8 cellular contexts compared by ENCODE assay signal in the genomic region with DNA sequence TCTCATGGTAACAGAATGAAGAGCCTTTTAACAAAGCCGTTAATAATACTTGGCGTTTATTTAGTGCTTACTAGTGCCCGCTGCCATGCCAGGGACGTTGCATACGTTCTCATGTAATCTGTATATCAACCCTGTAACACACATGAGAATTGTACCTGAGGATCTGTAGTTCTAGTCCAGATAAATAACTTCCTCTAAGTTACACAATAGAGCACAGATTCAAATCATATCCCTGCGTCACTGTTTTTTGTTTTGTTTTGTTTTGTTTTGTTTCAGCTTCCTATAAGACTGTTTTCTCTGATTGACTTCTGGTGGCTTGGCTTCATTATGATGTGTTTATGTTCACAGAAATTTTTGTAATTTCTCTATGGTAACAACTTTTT. TPM values are rescaled to one million over a fixed set of nuclear protein-coding genes. Genes with fewer than 3 reads are reported as not detected.
DNase-seq lines count a peak whose midpoint lies in the region; ATAC-seq and TF ChIP-seq lines count a peak whose summit lies in the region.

No MANE protein-coding gene starts in this region.

- TF ChIP-seq POLR2A in GM18505 (IDR thresholded peaks at IDR 0.05; ENCODE audit: borderline replicate concordance, extremely low read depth, insufficient read depth, insufficient read length), result no peak

- ATAC-seq in GM18505 (IDR thresholded peaks at IDR 0.05; ENCODE audit: unreplicated experiment) (peak; percentile 1), HG02885 (IDR thresholded peaks at IDR 0.05; ENCODE audit: poor library complexity, unreplicated experiment) (no peak), HG03095 (IDR thresholded peaks at IDR 0.05; ENCODE audit: unreplicated experiment) (no peak)

- H3K4me3 Mint-ChIP-seq in IgD-negative memory B cell (peak overlapping the region; percentile 94 to 98 (median 96)), nephron progenitor cell (peak overlapping the region; percentile 95)

- DNase-seq in coronary artery (ENCODE audit: low spot score), result no peak
- no peak for DNase-seq in nephron progenitor cell
- DNase-seq in NCI-H128 (lab: John Stamatoyannopoulos, UW; ENCODE audit: unreplicated experiment), result no peak
- DNase-seq in NCI-H526 (lab: John Stamatoyannopoulos, UW), result no peak

- H3K27ac ChIP-seq in coronary artery, result peak overlapping the region; percentile 61 to 86

- H3K27ac Mint-ChIP-seq in IgD-negative memory B cell (peak overlapping the region; percentile 93 to 98 (median 98)), nephron progenitor cell (peak overlapping the region; percentile 73)

- H3K27me3 Mint-ChIP-seq in IgD-negative memory B cell (no peaks in the 10 kb centered on the region), nephron progenitor cell (ENCODE audit: low read depth, poor library complexity) (no peaks in the 10 kb centered on the region)

- peak overlapping the region; percentile 87 for H3K4me3 ChIP-seq in coronary artery

- H3K36me3 Mint-ChIP-seq in IgD-negative memory B cell (peaks cover 9% of the 10 kb centered on the region), nephron progenitor cell (ENCODE audit: low read depth) (peaks cover 44% of the 10 kb centered on the region)

- H3K4me1 Mint-ChIP-seq in IgD-negative memory B cell (peaks cover 29 to 38% (median 35%) of the 10 kb centered on the region in 3 donors), nephron progenitor cell (peaks cover 24% of the 10 kb centered on the region)

- TF ChIP-seq CTCF in coronary artery (IDR thresholded peaks at IDR 0.05), result no peak
- TF ChIP-seq CTCF in nephron progenitor cell (IDR thresholded peaks at IDR 0.05), result no peak

- H3K9me3 Mint-ChIP-seq in IgD-negative memory B cell, result no peaks in the 10 kb centered on the region
- no peaks in the 10 kb centered on the region for H3K9me3 Mint-ChIP-seq in nephron progenitor cell

RNA-seq across cellular contexts. Expression of a gene that starts 0.6 kb away (rescaled TPM):
- polyA plus RNA-seq in IgD-negative memory B cell, result 14.3 TPM

RNA-seq across cellular contexts. Expression of a gene that starts 16.7 kb away (rescaled TPM):
- 0.85 TPM for polyA plus RNA-seq in IgD-negative memory B cell

RNA-seq across cellular contexts. Expression of a gene that starts 44.6 kb away (rescaled TPM):
- 3.5 TPM for polyA plus RNA-seq in IgD-negative memory B cell
